8 cellular contexts compared by ENCODE assay signal in genomic region chr17:75753514-75754377, GRCh38. TPM values are rescaled to one million over a fixed set of nuclear protein-coding genes. Genes with fewer than 3 reads are reported as not detected.
DNase-seq lines count a peak whose midpoint lies in the region; ATAC-seq and TF ChIP-seq lines count a peak whose summit lies in the region.

No MANE protein-coding gene starts in this region.

- H3K79me2 ChIP-seq in OCI-LY7 (ENCODE audit: insufficient read depth, low read depth, low read length) = no peaks in the 10 kb centered on the region

- H3K4me3 ChIP-seq in OCI-LY7 (ENCODE audit: low read depth, low read length, poor library complexity, severe bottlenecking) (peak overlapping the region; percentile 67), ovary (peak overlapping the region; percentile 46), tibial artery (peak overlapping the region; percentile 46 to 47)

- H3K27me3 ChIP-seq in ovary (no peaks in the 10 kb centered on the region), tibial artery (no peaks in the 10 kb centered on the region)

- WGBS in ovary, 3 donors = 3 to 6% (median 3%) methylated on average over 46 to 76 of the region's 76 CpGs

- no TSS peak for BruUV-seq in OCI-LY7 (replicated peaks; lab: Mats Ljungman, UMichigan)

- peaks cover 5% of the 10 kb centered on the region for H3K4me1 Mint-ChIP-seq in activated T-helper 17 cell treated with anti-CD3 and anti-CD28 coated beads, Interleukin-2, amount 50 U/mL, for 72 hours

- H3K36me3 ChIP-seq in OCI-LY7 (ENCODE audit: insufficient read depth, low read length) (no peaks in the 10 kb centered on the region), ovary (no peaks in the 10 kb centered on the region), tibial artery (peaks cover 0 to 92% (median 10%) of the 10 kb centered on the region in 3 donors)

- DNase-seq in GF-D8 (lab: John Stamatoyannopoulos, UW) (peak; percentile 40), OCI-LY7 (ENCODE audit: low spot score) (peak; percentile 92), germinal center (ENCODE audit: low spot score) (peak; percentile 85), ovary (peak; percentile 78 to 89 (median 83)), tibial artery (peak in 1 of 2 donors; percentile 83)

- H3K9me3 ChIP-seq in OCI-LY7 (ENCODE audit: low read length) = no peaks in the 10 kb centered on the region
- no peaks in the 10 kb centered on the region for H3K9me3 ChIP-seq in ovary
- no peaks in the 10 kb centered on the region for H3K9me3 ChIP-seq in tibial artery

- no peaks in the 10 kb centered on the region for H3K27me3 Mint-ChIP-seq in activated T-helper 17 cell treated with anti-CD3 and anti-CD28 coated beads, Interleukin-2, amount 50 U/mL, for 72 hours

- peak overlapping the region; percentile 77 for H3K4me2 ChIP-seq in OCI-LY7 (ENCODE audit: low read length)

- no peaks in the 10 kb centered on the region for H3K36me3 Mint-ChIP-seq in activated T-helper 17 cell treated with anti-CD3 and anti-CD28 coated beads, Interleukin-2, amount 50 U/mL, for 72 hours (ENCODE audit: low read depth)

- ATAC-seq in HG02623 (IDR thresholded peaks at IDR 0.05; ENCODE audit: unreplicated experiment) (peak; percentile 65), GM18870 (IDR thresholded peaks at IDR 0.05; ENCODE audit: unreplicated experiment) (no peak)
- peak; percentile 84 for ATAC-seq in activated T-helper 17 cell treated with anti-CD3 and anti-CD28 coated beads, Interleukin-2, amount 50 U/mL, for 72 hours (replicated peaks)

- intact Hi-C loops in OCI-LY7 (cut with micrococcal nuclease; ENCODE audit: unreplicated experiment) (loop anchor here (5.0 kb wide), 2 partner anchors 94 to 326 kb away; no protein-coding TSS in a partner anchor), ovary (cut with DNase I) (no loop called here), tibial artery (cut with DNase I; ENCODE audit: low total_unique reads) (loop anchor here (5.0 kb wide), 1 partner anchor 81 kb away; no protein-coding TSS in a partner anchor)

- no peak overlapping the region for H3K27ac Mint-ChIP-seq in activated T-helper 17 cell treated with anti-CD3 and anti-CD28 coated beads, Interleukin-2, amount 50 U/mL, for 72 hours

- no peaks in the 10 kb centered on the region for H3K9me2 ChIP-seq in OCI-LY7 (ENCODE audit: insufficient read depth, low read length)

- no peaks in the 10 kb centered on the region for H4K20me1 ChIP-seq in OCI-LY7 (ENCODE audit: insufficient read depth, low read length)

- peak overlapping the region; percentile 84 for H2AFZ ChIP-seq in OCI-LY7 (ENCODE audit: low read length)

- H3K9me3 Mint-ChIP-seq in activated T-helper 17 cell treated with anti-CD3 and anti-CD28 coated beads, Interleukin-2, amount 50 U/mL, for 72 hours = no peaks in the 10 kb centered on the region

- POLR2A ChIA-PET in OCI-LY7 (lab: Charles Lee) = interaction anchor here (0.5 to 1.4 kb wide), 12 partner anchors 8 to 192 kb away, joined by 3 to 6 read pairs (median 3); partner anchors contain the start of gene SAP30BP

- no peak for TF ChIP-seq EP300 in ovary (IDR thresholded peaks at IDR 0.05)

- TF ChIP-seq POLR2A in ovary (IDR thresholded peaks at IDR 0.05) = peak; percentile 30

- peak overlapping the region; percentile 15 for H3K27ac ChIP-seq in OCI-LY7 (ENCODE audit: low read depth, low read length, poor library complexity, severe bottlenecking)
- peak overlapping the region in 1 of 2 donors; percentile 54 for H3K27ac ChIP-seq in ovary
- H3K27ac ChIP-seq in tibial artery = peak overlapping the region; percentile 39 to 47

- H3K4me1 ChIP-seq in OCI-LY7 (ENCODE audit: insufficient read depth, low read length, poor library complexity, severe bottlenecking) (peaks cover 39% of the 10 kb centered on the region), ovary (ENCODE audit: insufficient read depth) (peaks cover 4% of the 10 kb centered on the region), tibial artery (peaks cover 0 to 28% (median 19%) of the 10 kb centered on the region in 4 donors)

- TF ChIP-seq CTCF in OCI-LY7 (conservative IDR thresholded peaks at IDR 0.05; ENCODE audit: low read length) = peak; percentile 95
- peak; percentile 34 to 78 (median 76) for TF ChIP-seq CTCF in ovary (IDR thresholded peaks at IDR 0.05)
- peak; percentile 46 to 53 for TF ChIP-seq CTCF in tibial artery (IDR thresholded peaks at IDR 0.05)

- CTCF ChIA-PET in OCI-LY7 (lab: Charles Lee; ENCODE audit: unreplicated experiment) = interaction anchor here (0.7 to 2.5 kb wide), 14 partner anchors 9 to 297 kb away, joined by 3 to 15 read pairs (median 6); partner anchors contain the start of genes GALK1, RECQL5, SAP30BP and SMIM5

- H3K4me3 Mint-ChIP-seq in activated T-helper 17 cell treated with anti-CD3 and anti-CD28 coated beads, Interleukin-2, amount 50 U/mL, for 72 hours = peak overlapping the region; percentile 76

RNA-seq across cellular contexts. Expression of gene GALK1, which starts 11.2 kb away (rescaled TPM):
- total RNA-seq in OCI-LY7 (2014; rRNA removed; shearing (Covaris generic)) = 88.2 and 99.4 TPM in 2 replicates
- total RNA-seq in OCI-LY7 (2022) = 74.8 and 76.5 TPM in 2 replicates
- 10 to 100 TPM; 43.4 to 51.4 TPM for total RNA-seq in activated T-helper 17 cell treated with anti-CD3 and anti-CD28 coated beads, Interleukin-2, amount 50 U/mL, for 72 hours
- total RNA-seq in ovary = 10 to 100 TPM; 17.5 to 35.1 (median 27.6) TPM
- polyA plus RNA-seq in ovary = 10 to 100 TPM in 1 of 2 donors, under 1 TPM in 1; 0.33 to 22.6 TPM

RNA-seq across cellular contexts. Expression of gene UNK, which starts 30.9 kb away (rescaled TPM):
- 41.5 and 44.0 TPM in 2 replicates for total RNA-seq in OCI-LY7 (2014; rRNA removed; shearing (Covaris generic))
- total RNA-seq in OCI-LY7 (2022) (67.6 and 77.3 TPM in 2 replicates), ovary (10 to 100 TPM; 27.5 to 58.1 (median 40.8) TPM)
- total RNA-seq in activated T-helper 17 cell treated with anti-CD3 and anti-CD28 coated beads, Interleukin-2, amount 50 U/mL, for 72 hours = 10 to 100 TPM; 19.0 to 22.1 TPM
- 10 to 100 TPM; 12.7 to 34.9 TPM for polyA plus RNA-seq in ovary

RNA-seq across cellular contexts. Expression of gene ITGB4, which starts 32.5 kb away (rescaled TPM):
- total RNA-seq in OCI-LY7 (2014; rRNA removed; shearing (Covaris generic)) = 0.66 and 2.0 TPM in 2 replicates
- total RNA-seq in OCI-LY7 (2022) (1.9 and 3.9 TPM in 2 replicates), ovary (10 to 100 TPM in 5 of 7 donors, 1 to 10 TPM in 2; 6.3 to 55.6 (median 22.5) TPM)
- 1 to 10 TPM in 1 of 2 donors, under 1 TPM in 1; 0.54 to 1.2 TPM for total RNA-seq in activated T-helper 17 cell treated with anti-CD3 and anti-CD28 coated beads, Interleukin-2, amount 50 U/mL, for 72 hours
- polyA plus RNA-seq in ovary = 1 to 10 TPM; 3.3 to 6.0 TPM

Comparison
In these comparisons a context has a peak if more than half of its experiments do, and no peak if none do; other contexts are left out.
1. intact Hi-C loops: an anchor here in OCI-LY7 (5.0 kb wide) and tibial artery (5.0 kb wide); none called in ovary.